In genomic region chr16:66490774-66491715, GRCh38 we compare ENCODE assay signal across 1 cellular context.
A peak's percentile ranks its signal among the peaks of the same experiment; 100 is the strongest.
TF ChIP-seq lines count a peak whose summit lies in the region.

No MANE protein-coding gene starts in this region.

TF ChIP-seq in K562, 482 proteins besides CTCF, POLR2A, EP300 and RAD21 (continued from another document):
- peak; percentile 67; the same call in 1 of the 2 replicates for TF ChIP-seq CTBP1 (IDR thresholded peaks at IDR 0.05; ENCODE audit: borderline replicate concordance)
- no peak for TF ChIP-seq ZNF217 (CRISPR knock-in tag; IDR thresholded peaks at IDR 0.05)
- TF ChIP-seq HDAC3 (IDR thresholded peaks at IDR 0.05; ENCODE audit: borderline replicate concordance, partially characterized antibody), result no peak
- no peak for TF ChIP-seq ELF1 (tag; IDR thresholded peaks at IDR 0.05)
- no peak for TF ChIP-seq SRSF1 (IDR thresholded peaks at IDR 0.05; ENCODE audit: low read depth, low read length)
- TF ChIP-seq ZNF274 (IDR thresholded peaks at IDR 0.05; ENCODE audit: borderline replicate concordance, low read depth, low read length), result no peak
- TF ChIP-seq TFAP4 (CRISPR knock-in tag; IDR thresholded peaks at IDR 0.05; ENCODE audit: borderline replicate concordance), result no peak
- TF ChIP-seq ZNF311 (CRISPR knock-in tag; IDR thresholded peaks at IDR 0.05), result no peak
- peak; percentile 27; the same call in 1 of the 2 replicates for TF ChIP-seq STAT5A (IDR thresholded peaks at IDR 0.05; ENCODE audit: borderline replicate concordance, low read length)
- TF ChIP-seq ZNF655 (CRISPR knock-in tag; IDR thresholded peaks at IDR 0.05), result no peak
- TF ChIP-seq TCF3 (CRISPR knock-in tag; IDR thresholded peaks at IDR 0.05), result peak; percentile 92
- TF ChIP-seq KDM5B (IDR thresholded peaks at IDR 0.05; ENCODE audit: insufficient replicate concordance, low read depth, low read length), result no peak
- no peak for TF ChIP-seq FOS (IDR thresholded peaks at IDR 0.05; ENCODE audit: extremely low read depth, insufficient read length)
- 0 out of 2 replicates have a peak, but pooled peaks have one; percentile 28 for TF ChIP-seq NFIC (IDR thresholded peaks at IDR 0.05)
- TF ChIP-seq MLLT1 (IDR thresholded peaks at IDR 0.05), result no peak
